ENCODE assay signal across 8 cellular contexts in genomic region chrX:53440631-53441517, GRCh38. TPM values are rescaled to one million over a fixed set of nuclear protein-coding genes. Genes with fewer than 3 reads are reported as not detected.
DNase-seq lines count a peak whose midpoint lies in the region; ATAC-seq and TF ChIP-seq lines count a peak whose summit lies in the region.

No MANE protein-coding gene starts in this region.

- no peaks in the 10 kb centered on the region for H3K9me3 Mint-ChIP-seq in CD8-positive, alpha-beta T cell
- H3K9me3 Mint-ChIP-seq in T-helper 2 cell treated with Interferon-gamma antibody and Interleukin-4, amounts not matched to agents 5 μg/mL and 100 μg/mL, for 36 hours: no peaks in the 10 kb centered on the region

- H3K27me3 Mint-ChIP-seq in CD8-positive, alpha-beta T cell (ENCODE audit: low read depth): peaks cover 4% of the 10 kb centered on the region
- no peaks in the 10 kb centered on the region for H3K27me3 Mint-ChIP-seq in T-helper 2 cell treated with Interferon-gamma antibody and Interleukin-4, amounts not matched to agents 5 μg/mL and 100 μg/mL, for 36 hours (ENCODE audit: low read depth)

- H3K27ac Mint-ChIP-seq in CD8-positive, alpha-beta T cell: no peak overlapping the region
- H3K27ac Mint-ChIP-seq in T-helper 2 cell treated with Interferon-gamma antibody and Interleukin-4, amounts not matched to agents 5 μg/mL and 100 μg/mL, for 36 hours: peak overlapping the region; percentile 89

- no peak for TF ChIP-seq CTCF in CD8-positive, alpha-beta T cell (IDR thresholded peaks at IDR 0.05)
- TF ChIP-seq CTCF in suprapubic skin (IDR thresholded peaks at IDR 0.05): no peak

- H3K4me1 Mint-ChIP-seq in CD8-positive, alpha-beta T cell (ENCODE audit: low read depth): peaks cover 15% of the 10 kb centered on the region
- peaks cover 38% of the 10 kb centered on the region for H3K4me1 Mint-ChIP-seq in T-helper 2 cell treated with Interferon-gamma antibody and Interleukin-4, amounts not matched to agents 5 μg/mL and 100 μg/mL, for 36 hours (ENCODE audit: low read depth)

- H3K27ac ChIP-seq in CD8-positive, alpha-beta T cell (ENCODE audit: low read depth, low read length): no peak overlapping the region
- H3K27ac ChIP-seq in mesendoderm (ENCODE audit: low read depth, low read length) (no peak overlapping the region), suprapubic skin (peak overlapping the region; percentile 89)

- H3K4me2 ChIP-seq in mesendoderm (ENCODE audit: low read length): peak overlapping the region; percentile 36

- H3K9me3 ChIP-seq in CD8-positive, alpha-beta T cell (ENCODE audit: low read length): no peaks in the 10 kb centered on the region
- H3K9me3 ChIP-seq in suprapubic skin: no peaks in the 10 kb centered on the region

- H3K79me1 ChIP-seq in mesendoderm (ENCODE audit: low read length): no peaks in the 10 kb centered on the region

- intact Hi-C loops in CD8-positive, alpha-beta T cell (cut with DNase I, micrococcal nuclease): no loop called here

- H2BK15ac ChIP-seq in mesendoderm (replicated peaks; ENCODE audit: low read depth): no peak overlapping the region

- no peak overlapping the region for H3K4ac ChIP-seq in mesendoderm (ENCODE audit: low read depth, low read length)

- H3K4me3 Mint-ChIP-seq in CD8-positive, alpha-beta T cell: peak overlapping the region; percentile 82
- peak overlapping the region; percentile 86 for H3K4me3 Mint-ChIP-seq in T-helper 2 cell treated with Interferon-gamma antibody and Interleukin-4, amounts not matched to agents 5 μg/mL and 100 μg/mL, for 36 hours

- no peaks in the 10 kb centered on the region for H3K36me3 ChIP-seq in CD8-positive, alpha-beta T cell (ENCODE audit: insufficient read depth, low read length)
- H3K36me3 ChIP-seq in mesendoderm (ENCODE audit: control insufficient read depth, insufficient read depth, low read length) (no peaks in the 10 kb centered on the region), suprapubic skin (no peaks in the 10 kb centered on the region)

- H3K27me3 ChIP-seq in CD8-positive, alpha-beta T cell (ENCODE audit: insufficient read depth, low read length): no peaks in the 10 kb centered on the region
- no peaks in the 10 kb centered on the region for H3K27me3 ChIP-seq in mesendoderm (ENCODE audit: insufficient read depth, low read length, poor library complexity)
- no peaks in the 10 kb centered on the region for H3K27me3 ChIP-seq in suprapubic skin

- no peak overlapping the region for H4K5ac ChIP-seq in mesendoderm (ENCODE audit: low read length)

- peak overlapping the region; percentile 70 for H3K56ac ChIP-seq in mesendoderm (ENCODE audit: low read length)

- H4K8ac ChIP-seq in mesendoderm (ENCODE audit: low read depth, low read length): no peak overlapping the region

- H3K18ac ChIP-seq in mesendoderm (ENCODE audit: low read length): no peak overlapping the region

- no CpG with 5 or more reads among the region's 39 CpGs for WGBS in mesendoderm (ENCODE audit: extremely low coverage, insufficient coverage, low lambda C conversion rate)
- 10% methylated on average over 38 of the region's 39 CpGs for WGBS in suprapubic skin

- H3K9ac ChIP-seq in mesendoderm (ENCODE audit: low read length): peak overlapping the region; percentile 54

- TF ChIP-seq POLR2A in suprapubic skin (IDR thresholded peaks at IDR 0.05): no peak

- CTCF ChIA-PET in CD8-positive, alpha-beta T cell (lab: Charles Lee): no interaction called here

- no peak overlapping the region for H2BK120ac ChIP-seq in mesendoderm (ENCODE audit: low read depth, low read length)

- peak; percentile 10 for ATAC-seq in CD8-positive, alpha-beta T cell
- no peak for ATAC-seq in HG02759 (IDR thresholded peaks at IDR 0.05; ENCODE audit: unreplicated experiment)

- H3K4me3 ChIP-seq in CD8-positive, alpha-beta T cell (ENCODE audit: low read depth, low read length): peak overlapping the region; percentile 58
- peak overlapping the region; percentile 58 for H3K4me3 ChIP-seq in Jurkat, Clone E6-1 (ENCODE audit: low read length)
- no peak overlapping the region for H3K4me3 ChIP-seq in mesendoderm (ENCODE audit: low read length)
- H3K4me3 ChIP-seq in suprapubic skin: peak overlapping the region; percentile 44

- H3K36me3 Mint-ChIP-seq in CD8-positive, alpha-beta T cell: no peaks in the 10 kb centered on the region
- H3K36me3 Mint-ChIP-seq in T-helper 2 cell treated with Interferon-gamma antibody and Interleukin-4, amounts not matched to agents 5 μg/mL and 100 μg/mL, for 36 hours (ENCODE audit: low read depth): no peaks in the 10 kb centered on the region

- H3K79me2 ChIP-seq in mesendoderm (ENCODE audit: control insufficient read depth, insufficient read depth, low read length): no peaks in the 10 kb centered on the region

- H2AK5ac ChIP-seq in mesendoderm (ENCODE audit: low read length): no peak overlapping the region

- no peak overlapping the region for H2BK5ac ChIP-seq in mesendoderm (ENCODE audit: low read length)

- no peak for TF ChIP-seq EP300 in suprapubic skin (IDR thresholded peaks at IDR 0.05)

- DNase-seq in CD8-positive, alpha-beta T cell: peak in 3 of 7 experiments; percentile 16 to 37 (median 19)
- DNase-seq in Jurkat, Clone E6-1 (ENCODE audit: low read depth, low spot score): no peak
- DNase-seq in T-helper 2 cell treated with Interferon-gamma antibody and Interleukin-4, amounts not matched to agents 5 μg/mL and 100 μg/mL, for 36 hours (ENCODE audit: low spot score): peak; percentile 32
- peak; percentile 3 for DNase-seq in effector CD8-positive, alpha-beta T cell (lab: John Stamatoyannopoulos, UW)
- no peak for DNase-seq in mesendoderm
- peak; percentile 89 to 92 for DNase-seq in suprapubic skin (ENCODE audit: low spot score in 2 of 2)
- DNase-seq in NCI-H128 (lab: John Stamatoyannopoulos, UW; ENCODE audit: unreplicated experiment): no peak

- POLR2A ChIA-PET in CD8-positive, alpha-beta T cell (lab: Charles Lee): no interaction called here

- no peak overlapping the region for H3K23ac ChIP-seq in mesendoderm (ENCODE audit: low read length)

- H3K4me1 ChIP-seq in CD8-positive, alpha-beta T cell (ENCODE audit: insufficient read depth, low read length): peaks cover 6% of the 10 kb centered on the region
- H3K4me1 ChIP-seq in mesendoderm (ENCODE audit: control insufficient read depth, low read depth, low read length) (no peaks in the 10 kb centered on the region), suprapubic skin (peaks cover 16% of the 10 kb centered on the region)

RNA-seq across cellular contexts. Expression of gene HSD17B10, which starts 6.7 kb away (rescaled TPM):
- 10 to 100 TPM; 23.4 to 26.2 TPM for total RNA-seq in CD8-positive, alpha-beta T cell
- polyA plus RNA-seq in Jurkat, Clone E6-1 (2012; ENCODE audit: insufficient read depth, insufficient read length): 193 TPM
- 108 TPM for polyA plus RNA-seq in mesendoderm (2013, experiment 1 of 2)
- polyA plus RNA-seq in mesendoderm (2013, experiment 2 of 2): 108 TPM
- 100 to 1,000 TPM in 1 of 4 donors, 10 to 100 TPM in 3; 46.6 to 106 (median 93.6) TPM for total RNA-seq in suprapubic skin

RNA-seq across cellular contexts. Expression of gene RIBC1, which starts 18.2 kb away (rescaled TPM):
- total RNA-seq in CD8-positive, alpha-beta T cell: 1 to 10 TPM in 1 of 2 experiments, under 1 TPM in 1; 0.81 to 1.5 TPM
- polyA plus RNA-seq in Jurkat, Clone E6-1 (2012; ENCODE audit: insufficient read depth, insufficient read length): 1.00 TPM
- polyA plus RNA-seq in mesendoderm (2013, experiment 1 of 2): 1.00 TPM
- polyA plus RNA-seq in mesendoderm (2013, experiment 2 of 2): 0.92 TPM
- total RNA-seq in suprapubic skin: under 1 TPM in 3 of 4 donors, not detected in 1; 0.34 to 0.56 (median 0.38) TPM

RNA-seq across cellular contexts. Expression of gene SMC1A, which starts 18.4 kb away (rescaled TPM):
- total RNA-seq in CD8-positive, alpha-beta T cell: 10 to 100 TPM; 23.7 to 25.3 TPM
- 158 TPM for polyA plus RNA-seq in Jurkat, Clone E6-1 (2012; ENCODE audit: insufficient read depth, insufficient read length)
- polyA plus RNA-seq in mesendoderm (2013, experiment 1 of 2): 61.8 TPM
- polyA plus RNA-seq in mesendoderm (2013, experiment 2 of 2): 64.2 TPM
- total RNA-seq in suprapubic skin: 10 to 100 TPM; 28.9 to 33.9 (median 32.2) TPM

Comparison
In these comparisons a context has a peak if more than half of its experiments do, and no peak if none do; other contexts are left out.
1. DNase-seq: peak in T-helper 2 cell treated with Interferon-gamma antibody and Interleukin-4, amounts not matched to agents 5 μg/mL and 100 μg/mL, for 36 hours (single experiment), effector CD8-positive, alpha-beta T cell (single experiment) and suprapubic skin (2 of 2); none in Jurkat, Clone E6-1 (single experiment), mesendoderm (single experiment) and NCI-H128 (single experiment).